ENCODE assay signal across 1 cellular context in genomic region chr17:55334285-55334684, GRCh38.
TF ChIP-seq lines count a peak whose summit lies in the region.

No MANE protein-coding gene starts in this region.

TF ChIP-seq in H1, 55 proteins besides CTCF, POLR2A, EP300 and RAD21 (continued from another document):
- no peak for TF ChIP-seq CHD7 (IDR thresholded peaks at IDR 0.05; ENCODE audit: insufficient replicate concordance, low read length)
- TF ChIP-seq SP1 (IDR thresholded peaks at IDR 0.05; ENCODE audit: low read depth, low read length): no peak
- no peak for TF ChIP-seq GABPA (IDR thresholded peaks at IDR 0.05; ENCODE audit: borderline replicate concordance, insufficient read depth, low read length)
- no peak for TF ChIP-seq RNF2 (IDR thresholded peaks at IDR 0.05; ENCODE audit: borderline replicate concordance, low read depth, low read length, missing control alignments, poor library complexity, severe bottlenecking)
- TF ChIP-seq YY1 (IDR thresholded peaks at IDR 0.05; ENCODE audit: low read depth, low read length): no peak
- no peak for TF ChIP-seq TAF7 (optimal IDR thresholded peaks at IDR 0.05; ENCODE audit: borderline replicate concordance, low read depth, low read length)
- no peak for TF ChIP-seq CEBPB (IDR thresholded peaks at IDR 0.05; ENCODE audit: low read depth, low read length)
- TF ChIP-seq RXRA (IDR thresholded peaks at IDR 0.05; ENCODE audit: insufficient read depth, low read depth, low read length): no peak
TF ChIP-seq in H1: peak in this region for 0.
